ENCODE assay signal across 27 cellular contexts in genomic region chr16:11123666-11124065, GRCh38.
"Had no signal": no experiment of that assay in that cellular context is flagged by ENCODE, and none has a peak within 500 bp of the region (broad histone marks: within the 10 kb centered on the region; RNA-seq: fewer than 3 reads in every experiment).

No MANE protein-coding gene starts in this region.

- FAIRE-seq: bronchial epithelial cell, colon, endometrium, frontal cortex, pancreas had no signal

- H3K4me1 ChIP-seq: pancreas had no signal

- H3K27me3 Mint-ChIP-seq: naive B cell, T-helper 17 cell had no signal

- H3K4me2 ChIP-seq: smooth muscle cell had no signal

- H3K9me3 ChIP-seq: left ventricle myocardium inferior, pancreas, psoas muscle, tibial nerve had no signal

- H3K27me3 ChIP-seq: pancreas, tibial nerve had no signal

- ATAC-seq: activated CD4-positive, CD25-positive, alpha-beta regulatory T cell treated with anti-CD3 and anti-CD28 coated beads, Interleukin-2, amount 50 U/mL, for 24 hours; activated naive CD4-positive, alpha-beta T cell treated with anti-CD3 and anti-CD28 coated beads, Interleukin-2, amount 50 U/mL, for 72 hours; pancreas; psoas muscle; T-helper 17 cell had no signal

- H3K4me3 ChIP-seq: left ventricle myocardium inferior, pancreas, psoas muscle, smooth muscle cell, tibial nerve had no signal

- H3K27ac Mint-ChIP-seq: mesothelial cell of epicardium had no signal

- DNase-seq: activated CD4-positive, alpha-beta T cell treated with anti-CD3 and anti-CD28 coated beads, Interleukin-2, amount 50 U/mL, for 1 hour; activated CD8-positive, alpha-beta memory T cell treated with anti-CD3 and anti-CD28 coated beads for 24 hours; activated gamma-delta T cell; effector CD8-positive, alpha-beta T cell; glutamatergic neuron; islet precursor cell; left ventricle myocardium inferior; naive B cell; nucleus accumbens; pancreas; psoas muscle; stimulated activated CD4-positive, alpha-beta T cell treated with anti-CD3 and anti-CD28 coated beads, Interleukin-1b, Interleukin-23, amount 100 ng/mL, for 48 hours; stimulated activated CD4-positive, alpha-beta T cell treated with anti-CD3 and anti-CD28 coated beads, Interleukin-4, amount 100 ng/mL, for 4 hours; stimulated activated CD8-positive, alpha-beta memory T cell treated with anti-CD3 and anti-CD28 coated beads, Interleukin-4, amount 100 ng/mL, for 48 hours; stimulated activated naive CD4-positive, alpha-beta T cell treated with Interleukin-2 at 50 U/mL for 16 hours; T-helper 17 cell; T1000; WERI-Rb-1 had no signal

- H3K4me3 Mint-ChIP-seq: mesothelial cell of epicardium, naive B cell, T-helper 17 cell had no signal

- H3K9me3 Mint-ChIP-seq: activated naive CD4-positive, alpha-beta T cell treated with anti-CD3 and anti-CD28 coated beads, Interleukin-2, amount 50 U/mL, for 72 hours; mesothelial cell of epicardium; naive B cell had no signal

- H3K27ac ChIP-seq: left ventricle myocardium inferior, pancreas, psoas muscle, tibial nerve, WERI-Rb-1 had no signal
